In genomic region chr10:133160813-133161471, GRCh38 we compare ENCODE assay signal across 11 cellular contexts. TPM values are rescaled to one million over a fixed set of nuclear protein-coding genes. Genes with fewer than 3 reads are reported as not detected.
DNase-seq lines count a peak whose midpoint lies in the region; ATAC-seq and TF ChIP-seq lines count a peak whose summit lies in the region.
"Had no signal": no experiment of that assay in that cellular context is flagged by ENCODE, and none has a peak within 500 bp of the region (broad histone marks: within the 10 kb centered on the region; RNA-seq: fewer than 3 reads in every experiment).

No MANE protein-coding gene starts in this region.

- H3K4me1 Mint-ChIP-seq in neural crest cell, result no peaks in the 10 kb centered on the region

- DNase-seq in A673 (ENCODE audit: low spot score) (no peak), esophagus muscularis mucosa (ENCODE audit: extremely low spot score) (no peak), neural crest cell (ENCODE audit: low read depth, low spot score) (no peak), medulla oblongata (ENCODE audit: extremely low spot score) (no peak), NCI-H1417 treated with DMSO at 0.1 percent for 48 hours (lab: John Stamatoyannopoulos, UW) (no peak), UCSD-AML1 (lab: John Stamatoyannopoulos, UW; ENCODE audit: unreplicated experiment) (no peak)
- DNase-seq: activated CD4-positive, alpha-beta T cell treated with anti-CD3 and anti-CD28 coated beads for 4 hours; NCI-H1694 treated with DMSO at 0.1 percent for 48 hours had no signal

- POLR2A ChIA-PET in A673 (lab: Charles Lee; ENCODE audit: low non-redundant PET), result no interaction called here

- H3K27ac ChIP-seq in A673 (ENCODE audit: low read depth, low read length, poor library complexity, severe bottlenecking) (no peak overlapping the region), esophagus muscularis mucosa (replicated peaks in 1 of 4) (no peak overlapping the region)

- TF ChIP-seq POLR2A in esophagus muscularis mucosa (IDR thresholded peaks at IDR 0.05; ENCODE audit: low read depth), result no peak

- no peaks in the 10 kb centered on the region for H3K36me3 Mint-ChIP-seq in neural crest cell (ENCODE audit: low read depth)

- H3K27me3 ChIP-seq in A673 (replicated peaks; ENCODE audit: insufficient read depth, low read depth, low read length, poor library complexity), result peaks cover 51% of the 10 kb centered on the region
- peaks cover 0 to 76% (median 6%) of the 10 kb centered on the region in 4 donors for H3K27me3 ChIP-seq in esophagus muscularis mucosa

- peaks cover 30% of the 10 kb centered on the region for H3K27me3 Mint-ChIP-seq in neural crest cell (ENCODE audit: low read depth)

- no peak for TF ChIP-seq CTCF in A673 (conservative IDR thresholded peaks at IDR 0.05; ENCODE audit: low read depth, low read length)
- no peak for TF ChIP-seq CTCF in esophagus muscularis mucosa (IDR thresholded peaks at IDR 0.05)
- no peak for TF ChIP-seq CTCF in neural crest cell (conservative IDR thresholded peaks at IDR 0.05)

- H3K4me1 ChIP-seq in A673 (ENCODE audit: insufficient read depth, low read length, poor library complexity, severe bottlenecking) (peaks cover 12% of the 10 kb centered on the region), esophagus muscularis mucosa (peaks cover 11 to 35% (median 22%) of the 10 kb centered on the region in 4 donors)

- CTCF ChIA-PET in A673 (lab: Charles Lee), result no interaction called here

- H3K27ac Mint-ChIP-seq in neural crest cell (ENCODE audit: unreplicated experiment), result no peak overlapping the region

- H3K4me3 ChIP-seq in A673 (ENCODE audit: low read depth, low read length, poor library complexity, severe bottlenecking), result peak overlapping the region; percentile 40
- peak overlapping the region; percentile 57 to 67 (median 60) for H3K4me3 ChIP-seq in esophagus muscularis mucosa

- peak overlapping the region; percentile 74 for H3K4me3 Mint-ChIP-seq in neural crest cell

- 4% methylated on average over 17 of the region's 29 CpGs for WGBS in esophagus muscularis mucosa

- H3K9me3 ChIP-seq in A673 (ENCODE audit: low read depth, low read length, poor library complexity, severe bottlenecking) (no peaks in the 10 kb centered on the region), esophagus muscularis mucosa (no peaks in the 10 kb centered on the region)

- H3K36me3 ChIP-seq in A673 (ENCODE audit: insufficient read depth, low read length, poor library complexity, severe bottlenecking) (no peaks in the 10 kb centered on the region), esophagus muscularis mucosa (no peaks in the 10 kb centered on the region)

- no peak for ATAC-seq in GM18873 (IDR thresholded peaks at IDR 0.05; ENCODE audit: low FRiP score, unreplicated experiment)

- intact Hi-C loops in A673 (cut with micrococcal nuclease; ENCODE audit: unreplicated experiment) (no loop called here), esophagus muscularis mucosa (cut with DNase I) (no loop called here)

- no TSS peak for BruUV-seq in A673 (replicated peaks; lab: Mats Ljungman, UMichigan)

- no peak for TF ChIP-seq RAD21 in Ishikawa (IDR thresholded peaks at IDR 0.05; ENCODE audit: low read depth)

- no peaks in the 10 kb centered on the region for H3K9me3 Mint-ChIP-seq in neural crest cell

- no peak for TF ChIP-seq EP300 in Ishikawa (IDR thresholded peaks at IDR 0.05; ENCODE audit: borderline replicate concordance)
- no peak for TF ChIP-seq EP300 in esophagus muscularis mucosa (IDR thresholded peaks at IDR 0.05)

TF ChIP-seq in Ishikawa, 13 proteins besides CTCF, POLR2A, EP300 and RAD21:
- TF ChIP-seq MAX (IDR thresholded peaks at IDR 0.05) (no peak), FOXM1 (IDR thresholded peaks at IDR 0.05; ENCODE audit: borderline replicate concordance, low read depth) (no peak), REST (IDR thresholded peaks at IDR 0.05; ENCODE audit: low read depth) (no peak), EGR1 (IDR thresholded peaks at IDR 0.05) (0 out of 2 replicates have a peak, but pooled peaks have one; percentile 3), NFIC (IDR thresholded peaks at IDR 0.05) (no peak), USF1 (IDR thresholded peaks at IDR 0.05) (no peak), TEAD4 (IDR thresholded peaks at IDR 0.05) (no peak), TAF1 (IDR thresholded peaks at IDR 0.05; ENCODE audit: low read depth) (no peak)

RNA-seq across cellular contexts. Expression of gene KNDC1, which starts 0.9 kb away (rescaled TPM):
- total RNA-seq in A673 (2021), result not detected in 2 replicates
- 1 to 10 TPM in 2 of 4 donors, under 1 TPM in 2; 0.42 to 1.7 (median 0.95) TPM for total RNA-seq in esophagus muscularis mucosa
- total RNA-seq in neural crest cell, result 4.0 and 5.5 TPM in 2 replicates
- total RNA-seq: glomerular endothelial cell had no signal
